In the genomic region with DNA sequence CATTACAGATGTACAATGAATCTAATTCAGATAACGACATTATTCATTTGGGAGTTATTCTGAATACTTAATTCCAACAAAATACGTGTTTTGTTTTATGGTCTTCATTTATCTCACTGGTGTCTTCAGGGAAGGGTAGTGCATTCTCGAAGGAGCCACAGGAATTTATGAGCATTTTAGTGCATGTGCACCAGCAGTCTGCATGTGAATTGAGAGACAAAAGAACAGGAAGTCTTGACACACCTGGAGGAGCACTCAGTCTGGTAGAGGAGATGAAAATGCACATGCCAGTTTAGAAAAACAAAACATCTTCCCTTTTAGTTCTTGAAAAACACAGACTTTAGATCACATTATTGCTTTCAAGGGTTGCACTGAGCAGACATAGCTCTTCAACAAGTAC, we compare ENCODE assay signal across 26 cellular contexts.
"Had no signal": no experiment of that assay in that cellular context is flagged by ENCODE, and none has a peak within 500 bp of the region (broad histone marks: within the 10 kb centered on the region; RNA-seq: fewer than 3 reads in every experiment).

No MANE protein-coding gene starts in this region.

- H2AFZ ChIP-seq: hepatocyte had no signal

- H3K9me3 ChIP-seq: sigmoid colon had no signal

- FAIRE-seq: astrocyte, endothelial cell of umbilical vein, keratinocyte had no signal

- H3K4me3 ChIP-seq: adrenal gland, breast epithelium, coronary artery, hepatocyte, lung, sigmoid colon, thoracic aorta, upper lobe of right lung had no signal

- ATAC-seq: activated CD4-positive, alpha-beta T cell treated with anti-CD3 and anti-CD28 coated beads for 36 hours; activated naive CD4-positive, alpha-beta T cell treated with anti-CD3 and anti-CD28 coated beads, Interleukin-2, amount 50 U/mL, for 72 hours; left lobe of liver; natural killer cell treated with Interleukin-12 subunit alpha and Interleukin-12 subunit beta and Interleukin-15 and Interleukin-18, amount 100 ng/mL, for 72 hours; stimulated activated naive B cell treated with anti-CD40 and anti-IgM and Interleukin-4, amounts not matched to agents 10 μg/mL and 1 μg/mL and 100 μg/mL, for 72 hours; upper lobe of right lung had no signal

- H3K27ac Mint-ChIP-seq: activated CD4-positive, alpha-beta memory T cell treated with anti-CD3 and anti-CD28 coated beads for 36 hours; activated CD4-positive, alpha-beta T cell treated with anti-CD3 and anti-CD28 coated beads for 36 hours; activated naive CD4-positive, alpha-beta T cell treated with anti-CD3 and anti-CD28 coated beads, Interleukin-2, amount 50 U/mL, for 72 hours; activated T-helper 1 cell treated with anti-CD3 and anti-CD28 coated beads, Interleukin-12 subunit alpha, Interleukin-12 subunit beta, Interleukin-2, Interleukin-4 antibody, amounts not matched to agents 30 ng/mL and 10 ng/mL and 1 ng/mL, durations not matched to agents 14 hours and 24 hours and 36 hours; mesothelial cell of epicardium; natural killer cell treated with Interleukin-12 subunit alpha and Interleukin-12 subunit beta and Interleukin-15 and Interleukin-18, amount 100 ng/mL, for 72 hours; stimulated activated naive B cell treated with anti-CD40 and anti-IgM and Interleukin-4, amounts not matched to agents 10 μg/mL and 1 μg/mL and 100 μg/mL, for 72 hours had no signal

- H3K4me2 ChIP-seq: hepatocyte had no signal

- H3K79me2 ChIP-seq: hepatocyte had no signal

- H3K27ac ChIP-seq: adrenal gland, breast epithelium, coronary artery, hepatocyte, sigmoid colon, thoracic aorta, upper lobe of right lung, WERI-Rb-1 had no signal

- H3K36me3 ChIP-seq: adrenal gland, breast epithelium, sigmoid colon, thoracic aorta, upper lobe of right lung, WERI-Rb-1 had no signal

- H3K4me3 Mint-ChIP-seq: activated CD4-positive, alpha-beta memory T cell treated with anti-CD3 and anti-CD28 coated beads for 36 hours; activated CD4-positive, alpha-beta T cell treated with anti-CD3 and anti-CD28 coated beads for 36 hours; activated T-helper 1 cell treated with anti-CD3 and anti-CD28 coated beads, Interleukin-12 subunit alpha, Interleukin-12 subunit beta, Interleukin-2, Interleukin-4 antibody, amounts not matched to agents 30 ng/mL and 10 ng/mL and 1 ng/mL, durations not matched to agents 14 hours and 24 hours and 36 hours; mesothelial cell of epicardium; natural killer cell treated with Interleukin-12 subunit alpha and Interleukin-12 subunit beta and Interleukin-15 and Interleukin-18, amount 100 ng/mL, for 72 hours; stimulated activated naive B cell treated with anti-CD40 and anti-IgM and Interleukin-4, amounts not matched to agents 10 μg/mL and 1 μg/mL and 100 μg/mL, for 72 hours had no signal

- H3K4me1 ChIP-seq: adrenal gland, breast epithelium, sigmoid colon, upper lobe of right lung had no signal

- H3K27me3 ChIP-seq: adrenal gland, breast epithelium, hepatocyte, sigmoid colon, upper lobe of right lung had no signal

- H3K4me1 Mint-ChIP-seq: activated CD4-positive, alpha-beta T cell treated with anti-CD3 and anti-CD28 coated beads for 36 hours; mesothelial cell of epicardium; stimulated activated naive B cell treated with anti-CD40 and anti-IgM and Interleukin-4, amounts not matched to agents 10 μg/mL and 1 μg/mL and 100 μg/mL, for 72 hours had no signal

- DNase-seq: activated CD4-positive, alpha-beta memory T cell treated with anti-CD3 and anti-CD28 coated beads for 36 hours; activated CD4-positive, alpha-beta T cell treated with anti-CD3 and anti-CD28 coated beads for 36 hours; activated gamma-delta T cell treated with Interleukin-2 at 50 U/mL for 16 hours; activated T-cell treated with anti-CD3 and anti-CD28 coated beads for 4 hours; adrenal gland; effector memory CD4-positive, alpha-beta T cell; nucleus accumbens; posterior cingulate gyrus; sigmoid colon; stimulated activated naive B cell treated with anti-CD40 and anti-IgM and Interleukin-4, amounts not matched to agents 10 μg/mL and 1 μg/mL and 100 μg/mL, for 72 hours; T-helper 2 cell; upper lobe of right lung; WERI-Rb-1 had no signal

- H3K36me3 Mint-ChIP-seq: activated CD4-positive, alpha-beta memory T cell treated with anti-CD3 and anti-CD28 coated beads for 36 hours; mesothelial cell of epicardium; natural killer cell treated with Interleukin-12 subunit alpha and Interleukin-12 subunit beta and Interleukin-15 and Interleukin-18, amount 100 ng/mL, for 72 hours; stimulated activated naive B cell treated with anti-CD40 and anti-IgM and Interleukin-4, amounts not matched to agents 10 μg/mL and 1 μg/mL and 100 μg/mL, for 72 hours had no signal

- H3K27me3 Mint-ChIP-seq: activated CD4-positive, alpha-beta memory T cell treated with anti-CD3 and anti-CD28 coated beads for 36 hours; natural killer cell treated with Interleukin-12 subunit alpha and Interleukin-12 subunit beta and Interleukin-15 and Interleukin-18, amount 100 ng/mL, for 72 hours; stimulated activated naive B cell treated with anti-CD40 and anti-IgM and Interleukin-4, amounts not matched to agents 10 μg/mL and 1 μg/mL and 100 μg/mL, for 72 hours had no signal
